1 cellular context compared by ENCODE assay signal in the genomic region with DNA sequence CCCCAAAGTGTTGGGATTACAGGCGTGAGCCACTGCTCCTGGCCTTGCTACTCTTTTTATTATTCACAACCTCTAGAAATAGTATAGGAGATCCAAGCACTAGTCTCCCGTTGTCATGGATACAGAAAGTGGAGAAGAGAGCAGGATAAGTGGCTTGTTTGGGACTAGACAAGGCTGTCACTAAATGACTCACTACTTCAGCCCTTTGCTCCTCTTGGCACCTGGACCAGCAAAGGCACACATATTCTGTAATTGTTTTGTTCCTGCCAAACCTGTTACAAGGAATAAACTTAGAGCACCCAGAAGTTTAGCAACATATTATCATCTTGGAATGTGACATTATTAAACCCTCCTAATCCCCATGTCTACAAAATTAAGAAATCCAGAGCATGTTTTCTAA.
TF ChIP-seq lines count a peak whose summit lies in the region.

No MANE protein-coding gene starts in this region.

TF ChIP-seq in WTC11, 78 proteins besides CTCF, POLR2A, EP300 and RAD21 (continued from another document):
- TF ChIP-seq, protein P1, sequence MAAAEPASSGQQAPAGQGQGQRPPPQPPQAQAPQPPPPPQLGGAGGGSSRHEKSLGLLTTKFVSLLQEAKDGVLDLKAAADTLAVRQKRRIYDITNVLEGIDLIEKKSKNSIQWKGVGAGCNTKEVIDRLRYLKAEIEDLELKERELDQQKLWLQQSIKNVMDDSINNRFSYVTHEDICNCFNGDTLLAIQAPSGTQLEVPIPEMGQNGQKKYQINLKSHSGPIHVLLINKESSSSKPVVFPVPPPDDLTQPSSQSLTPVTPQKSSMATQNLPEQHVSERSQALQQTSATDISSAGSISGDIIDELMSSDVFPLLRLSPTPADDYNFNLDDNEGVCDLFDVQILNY (CRISPR knock-in tag; IDR thresholded peaks at IDR 0.05), result no peak
- TF ChIP-seq ZNF396 (CRISPR knock-in tag; IDR thresholded peaks at IDR 0.05; ENCODE audit: borderline replicate concordance), result no peak
